In genomic region chr1:97919568-97920261, GRCh38 we compare ENCODE assay signal across 1 cellular context.
TF ChIP-seq lines count a peak whose summit lies in the region.

No MANE protein-coding gene starts in this region.

TF ChIP-seq in GM23338, 12 proteins besides CTCF, POLR2A, EP300 and RAD21 (continued from another document):
- TF ChIP-seq REST (IDR thresholded peaks at IDR 0.05; ENCODE audit: unreplicated experiment) (no peak), ETS1 (IDR thresholded peaks at IDR 0.05) (no peak), NANOG (IDR thresholded peaks at IDR 0.05; ENCODE audit: borderline replicate concordance) (no peak), STAT1 (IDR thresholded peaks at IDR 0.05; ENCODE audit: unreplicated experiment) (no peak), ZNF114 (CRISPR knock-in tag; IDR thresholded peaks at IDR 0.05) (no peak), ZNF331 (CRISPR knock-in tag; IDR thresholded peaks at IDR 0.05; ENCODE audit: low read depth) (no peak), JUNB (IDR thresholded peaks at IDR 0.05; ENCODE audit: unreplicated experiment) (no peak), EZH2 (IDR thresholded peaks at IDR 0.05; ENCODE audit: low read depth, unreplicated experiment) (no peak), CREB1 (CRISPR knock-in tag; IDR thresholded peaks at IDR 0.05; ENCODE audit: low read depth) (no peak)
